In the genomic region with DNA sequence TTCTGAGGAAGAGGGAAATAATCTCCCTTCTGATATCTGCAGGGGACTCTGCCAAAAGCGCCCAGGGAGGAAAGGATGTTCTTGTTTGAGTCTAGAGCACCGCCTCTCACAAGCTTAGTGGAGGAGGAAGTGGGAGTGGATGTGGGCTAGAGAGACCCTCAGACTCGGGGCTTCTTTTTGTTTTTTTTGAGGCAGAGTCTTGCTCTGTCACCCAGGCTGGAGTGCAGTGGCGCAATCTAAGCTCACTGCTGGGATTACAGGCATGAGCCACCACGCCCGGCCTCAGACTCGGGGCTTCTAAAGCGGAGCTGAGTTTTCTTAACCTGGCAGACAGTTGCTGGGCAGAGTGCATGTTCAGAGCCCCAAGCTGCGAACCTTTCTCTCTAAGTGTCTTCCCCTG, we compare ENCODE assay signal across 16 cellular contexts.
"Had no signal": no experiment of that assay in that cellular context is flagged by ENCODE, and none has a peak within 500 bp of the region (broad histone marks: within the 10 kb centered on the region; RNA-seq: fewer than 3 reads in every experiment).

No MANE protein-coding gene starts in this region.

- DNase-seq: activated CD4-positive, alpha-beta T cell treated with anti-CD3 and anti-CD28 coated beads for 48 hours; activated CD8-positive, alpha-beta T cell treated with anti-CD3 and anti-CD28 coated beads, Interleukin-2, amount 10 ng/mL, durations not matched to agents 7 days and 5 days; activated naive CD4-positive, alpha-beta T cell treated with anti-CD3 and anti-CD28 coated beads for 36 hours; colonic mucosa; foreskin melanocyte; heart left ventricle; left colon; naive thymus-derived CD4-positive, alpha-beta T cell; occipital lobe; stimulated activated CD4-positive, alpha-beta T cell treated with anti-CD3 and anti-CD28 coated beads, Interleukin-2, amount 100 ng/mL, for 24 hours; stimulated activated naive CD4-positive, alpha-beta T cell treated with Interleukin-2 at 50 U/mL for 16 hours; trophoblast cell had no signal

- FAIRE-seq: astrocyte had no signal

- H3K27ac ChIP-seq: cardiac muscle cell, colonic mucosa, heart left ventricle, prostate gland had no signal

- H3K36me3 ChIP-seq: cardiac muscle cell, colonic mucosa, heart left ventricle, prostate gland had no signal

- H3K27me3 ChIP-seq: colonic mucosa had no signal

- ATAC-seq: activated CD8-positive, alpha-beta T cell treated with anti-CD3 and anti-CD28 coated beads, Interleukin-2, amount 10 ng/mL, durations not matched to agents 7 days and 5 days; heart left ventricle; left colon; naive thymus-derived CD4-positive, alpha-beta T cell; sciatic nerve had no signal

- H3K4me1 ChIP-seq: colonic mucosa, heart left ventricle, prostate gland had no signal

- H3K4me3 ChIP-seq: cardiac muscle cell, colonic mucosa, heart left ventricle, prostate gland had no signal

- H3K9me3 ChIP-seq: colonic mucosa, heart left ventricle, prostate gland had no signal
